Comparison of ENCODE assay signal across 1 cellular context in genomic region chr16:48334325-48334724, GRCh38.
TF ChIP-seq lines count a peak whose summit lies in the region.

No MANE protein-coding gene starts in this region.

TF ChIP-seq in HCT116, 20 proteins besides CTCF, POLR2A, EP300 and RAD21:
- TF ChIP-seq CEBPB (IDR thresholded peaks at IDR 0.05; ENCODE audit: low read depth) (no peak), MAX (IDR thresholded peaks at IDR 0.05) (no peak), SP1 (IDR thresholded peaks at IDR 0.05; ENCODE audit: low read depth) (no peak), ELF1 (IDR thresholded peaks at IDR 0.05; ENCODE audit: borderline replicate concordance, low read depth) (no peak), SIN3A (IDR thresholded peaks at IDR 0.05; ENCODE audit: low read depth) (no peak), YY1 (IDR thresholded peaks at IDR 0.05; ENCODE audit: extremely low read depth, insufficient replicate concordance, low read depth, low read length) (no peak), REST (IDR thresholded peaks at IDR 0.05; ENCODE audit: low read depth) (no peak), ZNF274 (IDR thresholded peaks at IDR 0.05; ENCODE audit: low read depth, low read length) (no peak), EGR1 (IDR thresholded peaks at IDR 0.05; ENCODE audit: low read depth) (no peak), EZH2 (IDR thresholded peaks at IDR 0.05) (no peak), POLR2AphosphoS5 (IDR thresholded peaks at IDR 0.05; ENCODE audit: low read depth, low read length) (no peak), FOSL1 (IDR thresholded peaks at IDR 0.05; ENCODE audit: low read depth) (no peak), SRF (IDR thresholded peaks at IDR 0.05; ENCODE audit: low read depth) (no peak), ZBTB33 (IDR thresholded peaks at IDR 0.05; ENCODE audit: extremely low read depth, insufficient replicate concordance, low read length) (no peak), ATF3 (IDR thresholded peaks at IDR 0.05) (no peak), JUND (IDR thresholded peaks at IDR 0.05) (no peak), TCF7L2 (IDR thresholded peaks at IDR 0.05; ENCODE audit: borderline replicate concordance, extremely low read depth, insufficient read depth, insufficient read length) (no peak), EZH2phosphoT487 (IDR thresholded peaks at IDR 0.05; ENCODE audit: borderline replicate concordance) (no peak)
